In the genomic region with DNA sequence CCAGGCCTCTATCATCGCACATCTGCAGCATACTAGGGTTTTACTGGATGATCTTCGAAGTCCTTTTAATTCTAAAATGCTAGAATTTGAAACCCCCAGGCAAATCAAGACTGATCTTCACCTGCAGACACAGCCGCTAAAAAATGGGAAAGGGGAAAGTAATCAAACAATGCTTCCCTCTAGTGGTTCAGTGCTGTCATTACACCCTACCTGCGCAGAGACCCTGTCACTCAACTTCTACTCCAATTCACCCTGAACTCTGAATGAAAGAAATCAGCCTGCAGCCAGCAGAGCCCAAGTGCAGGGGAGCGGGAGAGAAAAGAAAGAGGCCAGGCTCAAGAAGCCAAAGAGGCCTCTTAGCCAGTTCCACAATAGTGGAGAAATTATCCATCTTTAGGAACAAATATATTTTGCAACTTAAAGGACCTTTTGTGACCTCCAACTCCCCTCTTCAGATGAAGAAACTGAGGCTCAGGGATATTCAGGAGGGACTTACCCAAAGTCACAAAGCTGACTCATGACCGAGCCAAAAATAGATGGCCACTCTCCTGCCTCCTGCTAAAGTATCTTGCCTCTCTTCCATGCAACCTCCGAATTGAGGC, we compare ENCODE assay signal across 1 cellular context.
TF ChIP-seq lines count a peak whose summit lies in the region.

No MANE protein-coding gene starts in this region.

TF ChIP-seq in H1, 55 proteins besides CTCF, POLR2A, EP300 and RAD21:
- peak; percentile 44; the same call in 1 of the 2 replicates for TF ChIP-seq CREB1 (IDR thresholded peaks at IDR 0.05)
- no peak for TF ChIP-seq TEAD4 (IDR thresholded peaks at IDR 0.05; ENCODE audit: low read depth, low read length)
